ENCODE assay signal across 23 cellular contexts in genomic region chr17:41421116-41421515, GRCh38. TPM values are rescaled to one million over a fixed set of nuclear protein-coding genes. Genes with fewer than 3 reads are reported as not detected.
DNase-seq lines count a peak whose midpoint lies in the region; ATAC-seq, FAIRE-seq and TF ChIP-seq lines count a peak whose summit lies in the region.
"Had no signal": no experiment of that assay in that cellular context is flagged by ENCODE, and none has a peak within 500 bp of the region (broad histone marks: within the 10 kb centered on the region; RNA-seq: fewer than 3 reads in every experiment).

No MANE protein-coding gene starts in this region.

- H2AFZ ChIP-seq in SK-N-SH (ENCODE audit: low read depth): no peak overlapping the region

- TF ChIP-seq RAD21 in SK-N-SH (IDR thresholded peaks at IDR 0.05; ENCODE audit: low read length): no peak

- intact Hi-C loops in vagina (cut with DNase I): no loop called here

- peak in 1 of 2 experiments; percentile 26; a peak in 1 of 4 replicates for TF ChIP-seq EP300 in SK-N-SH (IDR thresholded peaks at IDR 0.05; ENCODE audit: borderline replicate concordance in 1 of 2, low read depth in 1 of 2, low read length in 1 of 2)

- peak; percentile 77 for FAIRE-seq in bronchial epithelial cell (lab: Jason Lieb, UNC)
- FAIRE-seq: A204.1, GM19239, pancreas had no signal

- 47% methylated on average over 9 of the region's 9 CpGs for WGBS in SK-N-SH (ENCODE audit: low lambda C conversion rate)

- H3K9me3 ChIP-seq in SK-N-SH (no peaks in the 10 kb centered on the region), vagina (no peaks in the 10 kb centered on the region)
- H3K9me3 ChIP-seq: pancreas had no signal

- H3K9me2 ChIP-seq in SK-N-SH: no peaks in the 10 kb centered on the region

- H3K4me1 ChIP-seq in SK-N-SH (ENCODE audit: control insufficient read depth in 1 of 2, insufficient read depth in 2 of 2, low read depth in 1 of 2, low read length in 1 of 2): peaks cover 0 to 38% of the 10 kb centered on the region in 2 experiments; a peak in 2 of 4 replicates
- H3K4me1 ChIP-seq in vagina: peaks cover 63% of the 10 kb centered on the region
- H3K4me1 ChIP-seq: pancreas had no signal

- H3F3A ChIP-seq in SK-N-SH (replicated peaks; ENCODE audit: insufficient read depth): peaks cover 4% of the 10 kb centered on the region

- TF ChIP-seq CTCF in SK-N-SH (IDR thresholded peaks at IDR 0.05) (no peak), bronchial epithelial cell (IDR thresholded peaks at IDR 0.05; ENCODE audit: insufficient read depth, low read length, severe bottlenecking) (no peak), kidney epithelial cell (IDR thresholded peaks at IDR 0.05; ENCODE audit: insufficient read depth, low read length, poor library complexity, severe bottlenecking) (no peak), vagina (IDR thresholded peaks at IDR 0.05) (no peak), GM10266 (IDR thresholded peaks at IDR 0.05; ENCODE audit: control insufficient read depth, insufficient read depth, low read depth, missing control alignments) (no peak)

- H3K4me3 ChIP-seq in SK-N-SH (ENCODE audit: low read depth in 2 of 2, low read length in 1 of 2): no peak overlapping the region
- no peak overlapping the region for H3K4me3 ChIP-seq in bronchial epithelial cell (ENCODE audit: low read depth, low read length)
- no peak overlapping the region for H3K4me3 ChIP-seq in kidney epithelial cell (ENCODE audit: low read depth, low read length)
- no peak overlapping the region for H3K4me3 ChIP-seq in vagina
- H3K4me3 ChIP-seq: pancreas had no signal

- no peaks in the 10 kb centered on the region for H4K20me1 ChIP-seq in SK-N-SH (ENCODE audit: insufficient read depth)

- no peak for TF ChIP-seq POLR2A in vagina (IDR thresholded peaks at IDR 0.05)

- peak overlapping the region; percentile 34 for H3K4me2 ChIP-seq in SK-N-SH

- H3K36me3 ChIP-seq in SK-N-SH (replicated peaks in 1 of 2; ENCODE audit: control insufficient read depth in 1 of 2, insufficient read depth in 2 of 2, low read length in 1 of 2): no peaks in the 10 kb centered on the region
- no peaks in the 10 kb centered on the region for H3K36me3 ChIP-seq in bronchial epithelial cell (ENCODE audit: control insufficient read depth, insufficient read depth, low read length)
- no peaks in the 10 kb centered on the region for H3K36me3 ChIP-seq in kidney epithelial cell (ENCODE audit: control insufficient read depth, insufficient read depth, low read length)
- H3K36me3 ChIP-seq in vagina: no peaks in the 10 kb centered on the region
- H3K36me3 ChIP-seq: pancreas had no signal

- CTCF ChIA-PET in SK-N-SH (lab: Yijun Ruan, JAX): interaction anchor here (0.9 kb wide), 1 partner anchor 128 kb away, joined by 3 read pairs; no protein-coding TSS in a partner anchor

- H3K27me3 ChIP-seq in SK-N-SH (ENCODE audit: insufficient read depth) (no peaks in the 10 kb centered on the region), bronchial epithelial cell (ENCODE audit: control insufficient read depth, insufficient read depth, low read length) (no peaks in the 10 kb centered on the region), kidney epithelial cell (ENCODE audit: control insufficient read depth, insufficient read depth, low read length) (no peaks in the 10 kb centered on the region), vagina (no peaks in the 10 kb centered on the region)
- H3K27me3 ChIP-seq: pancreas had no signal

- DNase-seq in SK-N-SH (no peak), bronchial epithelial cell (ENCODE audit: low read depth) (peak; percentile 91), kidney epithelial cell (ENCODE audit: low read depth) (peak; percentile 61), vagina (ENCODE audit: extremely low spot score in 2 of 2) (no peak), 8988T (no peak), KG1 (lab: John Stamatoyannopoulos, UW) (no peak), GM10266 (ENCODE audit: extremely low spot score) (no peak)
- DNase-seq: activated CD4-positive, alpha-beta T cell treated with anti-CD3 and anti-CD28 coated beads for 4 hours; CD8-positive, alpha-beta T cell; effector CD8-positive, alpha-beta T cell; GDM1; NCI-H2029; NCI-H526 treated with DMSO at 0.1 percent for 48 hours; pancreas had no signal

- no peak overlapping the region for H3K9ac ChIP-seq in SK-N-SH

- H3K79me2 ChIP-seq in SK-N-SH (ENCODE audit: insufficient read depth): no peaks in the 10 kb centered on the region

- H3K27ac ChIP-seq in SK-N-SH (ENCODE audit: low read depth in 2 of 2, low read length in 1 of 2) (peak overlapping the region in 1 of 2 experiments; percentile 35; a peak in 2 of 4 replicates), vagina (peak overlapping the region; percentile 62)
- H3K27ac ChIP-seq: HL-60, pancreas had no signal

- POLR2A ChIA-PET in SK-N-SH (lab: Yijun Ruan, JAX): no interaction called here

- ATAC-seq in SK-N-SH treated with all-trans-retinoic acid at 6 μM for 48 hours: no peak
- ATAC-seq: CD8-positive, alpha-beta T cell; left lobe of liver; Panc1; pancreas had no signal

TF ChIP-seq in SK-N-SH, 30 proteins besides CTCF, POLR2A, EP300 and RAD21 (continues in another document):
- TF ChIP-seq GABPA (IDR thresholded peaks at IDR 0.05; ENCODE audit: low read depth) (no peak), FOXM1 (IDR thresholded peaks at IDR 0.05; ENCODE audit: low read depth) (no peak), FOSL2 (IDR thresholded peaks at IDR 0.05; ENCODE audit: borderline replicate concordance, low read depth) (peak; percentile 56), NRF1 (IDR thresholded peaks at IDR 0.05; ENCODE audit: low read depth, low read length) (no peak)
- TF ChIP-seq, protein P1, sequence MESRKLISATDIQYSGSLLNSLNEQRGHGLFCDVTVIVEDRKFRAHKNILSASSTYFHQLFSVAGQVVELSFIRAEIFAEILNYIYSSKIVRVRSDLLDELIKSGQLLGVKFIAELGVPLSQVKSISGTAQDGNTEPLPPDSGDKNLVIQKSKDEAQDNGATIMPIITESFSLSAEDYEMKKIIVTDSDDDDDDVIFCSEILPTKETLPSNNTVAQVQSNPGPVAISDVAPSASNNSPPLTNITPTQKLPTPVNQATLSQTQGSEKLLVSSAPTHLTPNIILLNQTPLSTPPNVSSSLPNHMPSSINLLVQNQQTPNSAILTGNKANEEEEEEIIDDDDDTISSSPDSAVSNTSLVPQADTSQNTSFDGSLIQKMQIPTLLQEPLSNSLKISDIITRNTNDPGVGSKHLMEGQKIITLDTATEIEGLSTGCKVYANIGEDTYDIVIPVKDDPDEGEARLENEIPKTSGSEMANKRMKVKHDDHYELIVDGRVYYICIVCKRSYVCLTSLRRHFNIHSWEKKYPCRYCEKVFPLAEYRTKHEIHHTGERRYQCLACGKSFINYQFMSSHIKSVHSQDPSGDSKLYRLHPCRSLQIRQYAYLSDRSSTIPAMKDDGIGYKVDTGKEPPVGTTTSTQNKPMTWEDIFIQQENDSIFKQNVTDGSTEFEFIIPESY (IDR thresholded peaks at IDR 0.05; ENCODE audit: borderline replicate concordance, low read depth): no peak

TF ChIP-seq in SK-N-SH treated with all-trans-retinoic acid at 6 μM for 48 hours, 23 proteins besides CTCF, POLR2A, EP300 and RAD21:
- no peak for TF ChIP-seq SNAI2 (CRISPR knock-in tag; IDR thresholded peaks at IDR 0.05)
TF ChIP-seq in SK-N-SH treated with all-trans-retinoic acid at 6 μM for 48 hours: peak in this region for 0.

RNA-seq across cellular contexts. Expression of gene KRT37, which starts 3.3 kb away (rescaled TPM):
- polyA plus RNA-seq in SK-N-SH (2012; rRNA removed): not detected in 2 replicates
- not detected in 2 replicates for polyA plus RNA-seq in SK-N-SH (2012; cell fraction: cytosol; rRNA removed)
- polyA plus RNA-seq in SK-N-SH (2012; cell fraction: nucleus; rRNA removed): not detected in 2 replicates
- total RNA-seq in bronchial epithelial cell: not detected in 2 replicates
- not detected in 2 replicates for total RNA-seq in kidney epithelial cell
- not detected for total RNA-seq in vagina
- total RNA-seq: cardiac septum; CD8-positive, alpha-beta T cell; glomerular endothelial cell; left lobe of liver; pancreas; T-helper 1 cell treated with Interleukin-12 subunit alpha and Interleukin-12 subunit beta and Interleukin-4 antibody, amounts not matched to agents 30 ng/mL and 1 ng/mL, for 36 hours had no signal
- polyA plus RNA-seq: pancreas had no signal

RNA-seq across cellular contexts. Expression of gene KRT38, which starts 19.7 kb away (rescaled TPM):
- polyA plus RNA-seq in SK-N-SH (2012; rRNA removed): not detected in 2 replicates
- not detected in 2 replicates for polyA plus RNA-seq in SK-N-SH (2012; cell fraction: cytosol; rRNA removed)
- polyA plus RNA-seq in SK-N-SH (2012; cell fraction: nucleus; rRNA removed): not detected in 2 replicates
- total RNA-seq in bronchial epithelial cell (not detected in 2 replicates), kidney epithelial cell (not detected in 2 replicates), vagina (not detected)
- total RNA-seq: cardiac septum; CD8-positive, alpha-beta T cell; glomerular endothelial cell; left lobe of liver; pancreas; T-helper 1 cell treated with Interleukin-12 subunit alpha and Interleukin-12 subunit beta and Interleukin-4 antibody, amounts not matched to agents 30 ng/mL and 1 ng/mL, for 36 hours had no signal
- polyA plus RNA-seq: pancreas had no signal

RNA-seq across cellular contexts. Expression of gene KRT31, which starts 23.7 kb away (rescaled TPM):
- polyA plus RNA-seq in SK-N-SH (2012; rRNA removed): 0.03 TPM in 1 of 2 replicates, not detected in the other
- polyA plus RNA-seq in SK-N-SH (2012; cell fraction: cytosol; rRNA removed): not detected in 2 replicates
- polyA plus RNA-seq in SK-N-SH (2012; cell fraction: nucleus; rRNA removed): 0.04 TPM in 1 of 2 replicates, not detected in the other
- total RNA-seq in bronchial epithelial cell: 0.26 TPM in 1 of 2 replicates, not detected in the other
- not detected in 2 replicates for total RNA-seq in kidney epithelial cell
- not detected for total RNA-seq in vagina
- total RNA-seq: cardiac septum; CD8-positive, alpha-beta T cell; glomerular endothelial cell; left lobe of liver; pancreas; T-helper 1 cell treated with Interleukin-12 subunit alpha and Interleukin-12 subunit beta and Interleukin-4 antibody, amounts not matched to agents 30 ng/mL and 1 ng/mL, for 36 hours had no signal
- polyA plus RNA-seq: pancreas had no signal

RNA-seq across cellular contexts. Expression of gene KRT34, which starts 39.0 kb away (rescaled TPM):
- polyA plus RNA-seq in SK-N-SH (2012; rRNA removed): 0.05 and 0.08 TPM in 2 replicates
- polyA plus RNA-seq in SK-N-SH (2012; cell fraction: cytosol; rRNA removed): 0.03 and 0.05 TPM in 2 replicates
- 0.06 and 0.09 TPM in 2 replicates for polyA plus RNA-seq in SK-N-SH (2012; cell fraction: nucleus; rRNA removed)
- total RNA-seq in bronchial epithelial cell: 0.26 and 0.53 TPM in 2 replicates
- 2.5 and 5.5 TPM in 2 replicates for total RNA-seq in kidney epithelial cell
- 0.74 TPM for total RNA-seq in vagina
- total RNA-seq: cardiac septum; CD8-positive, alpha-beta T cell; left lobe of liver; pancreas; T-helper 1 cell treated with Interleukin-12 subunit alpha and Interleukin-12 subunit beta and Interleukin-4 antibody, amounts not matched to agents 30 ng/mL and 1 ng/mL, for 36 hours had no signal
- polyA plus RNA-seq: pancreas had no signal

RNA-seq across cellular contexts. Expression of gene KRT32, which starts 46.1 kb away (rescaled TPM):
- not detected in 2 replicates for polyA plus RNA-seq in SK-N-SH (2012; rRNA removed)
- 0.01 TPM in 1 of 2 replicates, not detected in the other for polyA plus RNA-seq in SK-N-SH (2012; cell fraction: cytosol; rRNA removed)
- polyA plus RNA-seq in SK-N-SH (2012; cell fraction: nucleus; rRNA removed): not detected in 2 replicates
- total RNA-seq in bronchial epithelial cell: 0.13 TPM in 1 of 2 replicates, not detected in the other
- total RNA-seq in kidney epithelial cell: not detected in 2 replicates
- not detected for total RNA-seq in vagina
- total RNA-seq: CD8-positive, alpha-beta T cell; glomerular endothelial cell; left lobe of liver; pancreas; T-helper 1 cell treated with Interleukin-12 subunit alpha and Interleukin-12 subunit beta and Interleukin-4 antibody, amounts not matched to agents 30 ng/mL and 1 ng/mL, for 36 hours had no signal

Comparison
In these comparisons a context has a peak if more than half of its experiments do, and no peak if none do; other contexts are left out.
1. DNase-seq: peak in bronchial epithelial cell (single experiment) and kidney epithelial cell (single experiment); none in SK-N-SH (single experiment), vagina (0 of 2), 8988T (single experiment), KG1 (single experiment) and GM10266 (single experiment).